In the genomic region with DNA sequence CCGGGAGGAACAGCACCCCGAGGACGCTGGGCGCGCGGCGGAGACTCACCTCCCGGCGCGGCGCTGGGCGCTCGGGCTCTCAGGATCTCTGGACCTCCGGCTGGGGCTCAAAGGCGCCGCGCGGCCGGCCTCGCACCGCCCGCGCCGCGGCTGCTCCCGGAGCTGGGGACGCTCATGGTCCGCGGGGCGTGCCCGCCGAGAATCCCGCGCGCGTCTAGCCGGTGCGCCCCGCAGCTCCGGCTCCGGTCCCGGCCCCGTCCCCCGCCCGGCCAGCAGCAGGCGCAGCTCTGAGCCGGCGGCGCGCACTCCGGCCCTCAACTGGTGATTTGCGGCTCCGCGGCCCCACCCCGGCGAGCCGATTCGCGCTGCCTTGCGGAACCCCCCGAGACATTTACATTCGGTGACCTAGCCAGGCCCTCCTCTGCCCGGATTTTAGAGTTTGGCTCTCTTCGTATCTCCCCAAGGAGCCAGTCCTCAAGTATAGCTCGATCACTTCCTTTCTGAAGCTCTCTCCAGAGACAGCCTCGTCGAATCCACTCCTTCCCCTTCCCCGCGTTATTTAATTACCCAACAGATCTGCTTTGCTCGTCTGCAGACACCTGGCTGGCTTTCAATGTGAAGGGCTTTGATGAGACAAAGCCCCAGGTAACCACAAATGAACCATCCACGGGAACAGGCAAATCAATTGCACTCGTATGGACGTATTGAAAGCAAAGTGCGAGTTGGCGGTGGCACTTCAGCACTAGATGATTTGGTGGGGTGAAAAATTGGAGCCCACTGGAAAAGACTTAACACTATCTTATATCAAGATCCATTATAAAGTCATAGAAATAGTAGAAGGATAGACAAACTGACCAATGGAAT, we compare ENCODE assay signal across 8 cellular contexts. TPM values are rescaled to one million over a fixed set of nuclear protein-coding genes. Genes with fewer than 3 reads are reported as not detected.
DNase-seq lines count a peak whose midpoint lies in the region; ATAC-seq and TF ChIP-seq lines count a peak whose summit lies in the region.

TSS of gene BCAR3 (minus strand) at position 289 of the 864 bp plus-strand sequence. CDS start 6,907 bp downstream, outside the sequence.

- peak within 1 kb of the TSS; percentile 94 for H3K27ac Mint-ChIP-seq in activated B cell treated with CpG ODN at 0.5 μM for 24 hours

- intact Hi-C loops in activated B cell treated with CpG ODN at 0.5 μM for 24 hours (cut with micrococcal nuclease): loop anchor here (1.0 to 10.0 kb wide), 11 partner anchors 12 to 733 kb away; partner anchors contain the start of genes ABCD3 and DR1

- H3K27me3 Mint-ChIP-seq in activated B cell treated with CpG ODN at 0.5 μM for 24 hours: no peaks in the 10 kb centered on the region

- no peaks in the 10 kb centered on the region for H3K36me3 ChIP-seq in ACC112 (ENCODE audit: insufficient read depth, low read length)

- POLR2A ChIA-PET in activated B cell treated with CpG ODN at 0.5 μM for 24 hours (lab: Charles Lee): interaction anchor here (0.8 to 3.7 kb wide), 19 partner anchors 8 to 164 kb away, joined by 3 to 34 read pairs (median 4); no protein-coding TSS in a partner anchor

- H3K4me3 ChIP-seq in ACC112 (ENCODE audit: low read depth, low read length): peak within 1 kb of the TSS; percentile 84
- peak within 1 kb of the TSS; percentile 72 for H3K4me3 ChIP-seq in HFF-Myc (replicated peaks; ENCODE audit: low read depth, low read length)
- H3K4me3 ChIP-seq in fibroblast of mammary gland (ENCODE audit: control insufficient read depth, low read depth, low read length): peak within 1 kb of the TSS; percentile 75

- H3K9me3 Mint-ChIP-seq in activated B cell treated with CpG ODN at 0.5 μM for 24 hours: no peaks in the 10 kb centered on the region

- no peak for DNase-seq in HFF-Myc (ENCODE audit: extremely low read depth, low read depth)
- peak; percentile 55 for DNase-seq in NCI-H128 (lab: John Stamatoyannopoulos, UW; ENCODE audit: unreplicated experiment)
- peak; percentile 78 for DNase-seq in activated B cell treated with CpG ODN at 0.5 μM for 24 hours
- peak; percentile 62 for DNase-seq in fibroblast of mammary gland (ENCODE audit: low read depth)
- peak; percentile 84 for DNase-seq in myocyte (ENCODE audit: low read depth)
- no peak for DNase-seq in NK-92 (lab: John Stamatoyannopoulos, UW; ENCODE audit: unreplicated experiment)

- H3K27ac ChIP-seq in ACC112 (ENCODE audit: low read depth, low read length): peak within 1 kb of the TSS; percentile 87

- H3K36me3 Mint-ChIP-seq in activated B cell treated with CpG ODN at 0.5 μM for 24 hours (ENCODE audit: low read depth): peaks cover 28% of the 10 kb centered on the region

- peak within 1 kb of the TSS; percentile 99 for H3K4me3 Mint-ChIP-seq in activated B cell treated with CpG ODN at 0.5 μM for 24 hours

- CTCF ChIA-PET in activated B cell treated with CpG ODN at 0.5 μM for 24 hours (lab: Charles Lee): interaction anchor here (0.7 to 6.6 kb wide), 15 partner anchors 9 to 163 kb away, joined by 3 to 49 read pairs (median 4); no protein-coding TSS in a partner anchor

- peaks cover 63% of the 10 kb centered on the region for H3K79me2 ChIP-seq in ACC112 (ENCODE audit: control insufficient read depth, insufficient read depth, low read length, unreplicated experiment)

- peak within 1 kb of the TSS; percentile 71 for H2AFZ ChIP-seq in ACC112 (ENCODE audit: low read length, unreplicated experiment)

- H3K4me1 Mint-ChIP-seq in activated B cell treated with CpG ODN at 0.5 μM for 24 hours: peaks cover 77% of the 10 kb centered on the region

- TF ChIP-seq CTCF in GM12872 (IDR thresholded peaks at IDR 0.05; ENCODE audit: insufficient read depth, low read depth, low read length) (peak; percentile 28; the same call in 1 of the 3 replicates), HFF-Myc (IDR thresholded peaks at IDR 0.05; ENCODE audit: low read depth, low read length, missing control alignments) (no peak), activated B cell treated with CpG ODN at 0.5 μM for 24 hours (IDR thresholded peaks at IDR 0.05) (no peak), fibroblast of mammary gland (conservative IDR thresholded peaks at IDR 0.05; ENCODE audit: control insufficient read depth, insufficient read depth, low read depth, low read length) (no peak)

- peak; percentile 74 for ATAC-seq in activated B cell treated with CpG ODN at 0.5 μM for 24 hours (ENCODE audit: low read depth)

- peaks cover 30% of the 10 kb centered on the region for H3K4me1 ChIP-seq in ACC112 (ENCODE audit: control insufficient read depth, insufficient read depth, low read length, unreplicated experiment)

- no peaks in the 10 kb centered on the region for H3K27me3 ChIP-seq in ACC112 (ENCODE audit: insufficient read depth, low read length)

RNA-seq across cellular contexts. Expression of gene BCAR3, which starts in this region (rescaled TPM):
- total RNA-seq in activated B cell treated with CpG ODN at 0.5 μM for 24 hours: 54.0 and 59.5 TPM in 2 replicates
- total RNA-seq in myocyte: 46.6 and 59.6 TPM in 2 replicates
- polyA plus RNA-seq in myocyte (2012): 34.0 TPM

Comparison
In these comparisons a context has a peak if more than half of its experiments do, and no peak if none do; other contexts are left out.
1. DNase-seq: peak in NCI-H128 (single experiment), activated B cell treated with CpG ODN at 0.5 μM for 24 hours (single experiment), fibroblast of mammary gland (single experiment) and myocyte (single experiment); none in HFF-Myc (single experiment) and NK-92 (single experiment).
2. Peak in every context shown above with its lines, with median percentiles within 50 percentile points of each other: H3K4me3 ChIP-seq.